1 cellular context compared by ENCODE assay signal in the genomic region with DNA sequence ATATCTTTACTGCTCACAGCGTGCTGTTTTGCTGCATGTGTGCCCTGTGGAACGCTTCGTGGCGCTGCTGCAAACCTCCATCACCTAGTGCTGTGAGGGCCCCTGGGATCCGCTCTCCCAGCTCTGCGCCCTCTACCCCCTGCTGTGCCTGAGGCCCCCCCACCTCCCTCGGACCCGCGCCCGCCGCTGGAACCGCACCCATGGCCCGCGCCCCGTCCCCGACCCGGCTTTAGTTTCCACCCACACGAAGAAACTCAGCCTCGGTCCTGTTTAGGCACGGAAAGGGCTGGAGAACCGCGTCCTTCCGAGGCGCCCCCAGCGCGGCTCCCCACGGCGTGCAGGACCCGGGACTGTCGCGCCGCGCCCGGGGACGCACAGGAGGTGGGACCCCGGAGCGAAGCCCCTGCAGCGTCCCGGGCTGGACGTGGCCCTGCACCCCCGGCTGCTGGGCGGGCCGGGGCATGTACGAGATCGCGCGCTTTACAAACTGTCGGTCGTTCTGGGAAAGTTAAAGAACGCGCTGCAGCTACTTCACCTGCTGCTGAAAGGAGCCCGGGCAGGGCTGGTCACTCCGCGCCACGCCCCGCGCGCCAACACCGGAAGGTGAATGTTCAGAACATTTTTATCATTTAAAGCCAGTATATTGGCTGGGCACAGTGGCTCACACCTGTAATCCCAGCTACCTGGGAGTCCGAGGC.
TF ChIP-seq lines count a peak whose summit lies in the region.

No MANE protein-coding gene starts in this region.

TF ChIP-seq in GM23338, 12 proteins besides CTCF, POLR2A, EP300 and RAD21 (continued from another document):
- TF ChIP-seq, protein P1, sequence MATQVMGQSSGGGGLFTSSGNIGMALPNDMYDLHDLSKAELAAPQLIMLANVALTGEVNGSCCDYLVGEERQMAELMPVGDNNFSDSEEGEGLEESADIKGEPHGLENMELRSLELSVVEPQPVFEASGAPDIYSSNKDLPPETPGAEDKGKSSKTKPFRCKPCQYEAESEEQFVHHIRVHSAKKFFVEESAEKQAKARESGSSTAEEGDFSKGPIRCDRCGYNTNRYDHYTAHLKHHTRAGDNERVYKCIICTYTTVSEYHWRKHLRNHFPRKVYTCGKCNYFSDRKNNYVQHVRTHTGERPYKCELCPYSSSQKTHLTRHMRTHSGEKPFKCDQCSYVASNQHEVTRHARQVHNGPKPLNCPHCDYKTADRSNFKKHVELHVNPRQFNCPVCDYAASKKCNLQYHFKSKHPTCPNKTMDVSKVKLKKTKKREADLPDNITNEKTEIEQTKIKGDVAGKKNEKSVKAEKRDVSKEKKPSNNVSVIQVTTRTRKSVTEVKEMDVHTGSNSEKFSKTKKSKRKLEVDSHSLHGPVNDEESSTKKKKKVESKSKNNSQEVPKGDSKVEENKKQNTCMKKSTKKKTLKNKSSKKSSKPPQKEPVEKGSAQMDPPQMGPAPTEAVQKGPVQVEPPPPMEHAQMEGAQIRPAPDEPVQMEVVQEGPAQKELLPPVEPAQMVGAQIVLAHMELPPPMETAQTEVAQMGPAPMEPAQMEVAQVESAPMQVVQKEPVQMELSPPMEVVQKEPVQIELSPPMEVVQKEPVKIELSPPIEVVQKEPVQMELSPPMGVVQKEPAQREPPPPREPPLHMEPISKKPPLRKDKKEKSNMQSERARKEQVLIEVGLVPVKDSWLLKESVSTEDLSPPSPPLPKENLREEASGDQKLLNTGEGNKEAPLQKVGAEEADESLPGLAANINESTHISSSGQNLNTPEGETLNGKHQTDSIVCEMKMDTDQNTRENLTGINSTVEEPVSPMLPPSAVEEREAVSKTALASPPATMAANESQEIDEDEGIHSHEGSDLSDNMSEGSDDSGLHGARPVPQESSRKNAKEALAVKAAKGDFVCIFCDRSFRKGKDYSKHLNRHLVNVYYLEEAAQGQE (IDR thresholded peaks at IDR 0.05; ENCODE audit: unreplicated experiment): no peak
- TF ChIP-seq EZH2phosphoT487 (IDR thresholded peaks at IDR 0.05; ENCODE audit: unreplicated experiment): no peak
- no peak for TF ChIP-seq POLR2AphosphoS5 (IDR thresholded peaks at IDR 0.05; ENCODE audit: low read depth)
- TF ChIP-seq CREB1 (CRISPR knock-in tag; IDR thresholded peaks at IDR 0.05; ENCODE audit: low read depth): no peak
- TF ChIP-seq ZNF114 (CRISPR knock-in tag; IDR thresholded peaks at IDR 0.05): no peak
- TF ChIP-seq, protein P2, sequence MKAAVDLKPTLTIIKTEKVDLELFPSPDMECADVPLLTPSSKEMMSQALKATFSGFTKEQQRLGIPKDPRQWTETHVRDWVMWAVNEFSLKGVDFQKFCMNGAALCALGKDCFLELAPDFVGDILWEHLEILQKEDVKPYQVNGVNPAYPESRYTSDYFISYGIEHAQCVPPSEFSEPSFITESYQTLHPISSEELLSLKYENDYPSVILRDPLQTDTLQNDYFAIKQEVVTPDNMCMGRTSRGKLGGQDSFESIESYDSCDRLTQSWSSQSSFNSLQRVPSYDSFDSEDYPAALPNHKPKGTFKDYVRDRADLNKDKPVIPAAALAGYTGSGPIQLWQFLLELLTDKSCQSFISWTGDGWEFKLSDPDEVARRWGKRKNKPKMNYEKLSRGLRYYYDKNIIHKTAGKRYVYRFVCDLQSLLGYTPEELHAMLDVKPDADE (IDR thresholded peaks at IDR 0.05): no peak
- TF ChIP-seq ZNF331 (CRISPR knock-in tag; IDR thresholded peaks at IDR 0.05; ENCODE audit: low read depth): no peak
- no peak for TF ChIP-seq NANOG (IDR thresholded peaks at IDR 0.05; ENCODE audit: borderline replicate concordance)
- no peak for TF ChIP-seq EZH2 (IDR thresholded peaks at IDR 0.05; ENCODE audit: low read depth, unreplicated experiment)
